In genomic region chr19:40360020-40360686, GRCh38 we compare ENCODE assay signal across 20 cellular contexts. TPM values are rescaled to one million over a fixed set of nuclear protein-coding genes. Genes with fewer than 3 reads are reported as not detected.
A peak's percentile ranks its signal among the peaks of the same experiment; 100 is the strongest.
DNase-seq lines count a peak whose midpoint lies in the region; ATAC-seq and TF ChIP-seq lines count a peak whose summit lies in the region.
"Had no signal": no experiment of that assay in that cellular context is flagged by ENCODE, and none has a peak within 500 bp of the region (broad histone marks: within the 10 kb centered on the region; RNA-seq: fewer than 3 reads in every experiment).

No MANE protein-coding gene starts in this region.

- POLR2A ChIA-PET in HEK293 (lab: Yijun Ruan, JAX), result interaction anchor here (0.6 to 1.9 kb wide), 3 partner anchors 12 to 867 kb away, joined by 3 to 6 read pairs (median 4); partner anchors contain the start of genes C19orf47 and PLD3
- POLR2A ChIA-PET in HEK293T (lab: Yijun Ruan, JAX), result interaction anchor here (0.6 kb wide), 1 partner anchor 12 kb away, joined by 3 read pairs; the partner anchor contains the start of genes C19orf47 and PLD3

- TF ChIP-seq CTCF in HEK293 (tag by site-specific recombination; IDR thresholded peaks at IDR 0.05), result no peak

- H3K36me3 ChIP-seq in HEK293 (ENCODE audit: control insufficient read depth in 2 of 2, insufficient read depth in 1 of 2, low read length in 2 of 2), result peaks cover 0 to 27% of the 10 kb centered on the region in 2 experiments; a peak in 2 of 3 replicates

- peak overlapping the region; percentile 68 for H3K4me3 Mint-ChIP-seq in dendritic cell treated with granulocyte-macrophage colony-stimulating factor and Interleukin-4, amounts not matched to agents 40 ng/mL and 50 ng/mL, for 4 days
- H3K4me3 Mint-ChIP-seq: B cell; CD4-positive, alpha-beta memory T cell had no signal

- CTCF ChIA-PET in HEK293 (lab: Yijun Ruan, JAX) (interaction anchor here (0.5 to 1.1 kb wide), 2 partner anchors 60 to 306 kb away, joined by 3 to 4 read pairs; no protein-coding TSS in a partner anchor), HEK293T (lab: Yijun Ruan, JAX) (interaction anchor here (0.6 kb wide), 1 partner anchor 50 kb away, joined by 3 read pairs; no protein-coding TSS in a partner anchor)

- H3K4me1 Mint-ChIP-seq in dendritic cell treated with granulocyte-macrophage colony-stimulating factor and Interleukin-4, amounts not matched to agents 40 ng/mL and 50 ng/mL, for 4 days (ENCODE audit: low read depth), result peaks cover 86% of the 10 kb centered on the region

- peaks cover 20% of the 10 kb centered on the region for H3K4me1 ChIP-seq in HEK293 (ENCODE audit: control insufficient read depth, insufficient read depth, low read length)

- no peaks in the 10 kb centered on the region for H3K27me3 Mint-ChIP-seq in dendritic cell treated with granulocyte-macrophage colony-stimulating factor and Interleukin-4, amounts not matched to agents 40 ng/mL and 50 ng/mL, for 4 days
- H3K27me3 Mint-ChIP-seq: B cell; CD4-positive, alpha-beta memory T cell had no signal

- H3K27ac Mint-ChIP-seq in dendritic cell treated with granulocyte-macrophage colony-stimulating factor and Interleukin-4, amounts not matched to agents 40 ng/mL and 50 ng/mL, for 4 days, result peak overlapping the region; percentile 93
- peak overlapping the region in 1 of 2 donors; percentile 69 for H3K27ac Mint-ChIP-seq in activated naive CD4-positive, alpha-beta T cell treated with anti-CD3 and anti-CD28 coated beads, Interleukin-2, amount 50 U/mL, for 72 hours
- H3K27ac Mint-ChIP-seq: B cell had no signal

- H3K4me3 ChIP-seq in HEK293 (ENCODE audit: low read depth, low read length), result no peak overlapping the region

- intact Hi-C loops in dendritic cell treated with granulocyte-macrophage colony-stimulating factor and Interleukin-4, amounts not matched to agents 40 ng/mL and 50 ng/mL, for 4 days (cut with micrococcal nuclease), result loop anchor here (10.0 kb wide), 1 partner anchor 85 kb away; the partner anchor contains the start of gene SERTAD3

- peaks cover 28% of the 10 kb centered on the region for H3K36me3 Mint-ChIP-seq in dendritic cell treated with granulocyte-macrophage colony-stimulating factor and Interleukin-4, amounts not matched to agents 40 ng/mL and 50 ng/mL, for 4 days (ENCODE audit: low read depth)
- no peaks in the 10 kb centered on the region for H3K36me3 Mint-ChIP-seq in activated naive CD4-positive, alpha-beta T cell treated with anti-CD3 and anti-CD28 coated beads, Interleukin-2, amount 50 U/mL, for 72 hours

- H3K9me3 ChIP-seq in HEK293 (ENCODE audit: control insufficient read depth, insufficient read depth, low read depth, low read length), result no peaks in the 10 kb centered on the region

- DNase-seq in NCI-H82 (lab: John Stamatoyannopoulos, UW), result peak; percentile 70
- DNase-seq in NCI-H82 treated with DMSO at 0.1 percent for 48 hours (lab: John Stamatoyannopoulos, UW; ENCODE audit: unreplicated experiment), result no peak
- DNase-seq in activated effector memory CD4-positive, alpha-beta T cell treated with Interleukin-2 at 50 U/mL for 16 hours, result no peak
- no peak for DNase-seq in HEK293T (ENCODE audit: extremely low spot score)
- DNase-seq in activated naive CD4-positive, alpha-beta T cell treated with anti-CD3 and anti-CD28 coated beads, Interleukin-2, amount 50 U/mL, for 72 hours (ENCODE audit: low spot score in 2 of 2), result no peak
- DNase-seq: 8988T; CD4-positive, alpha-beta memory T cell; DMS79; HCEC 1CT; NCI-H1092 treated with DMSO at 0.1 percent for 48 hours; NCI-H510A; NCI-H748 treated with DMSO at 0.1 percent for 48 hours; SIG-M5 had no signal

- H3K9me3 Mint-ChIP-seq in dendritic cell treated with granulocyte-macrophage colony-stimulating factor and Interleukin-4, amounts not matched to agents 40 ng/mL and 50 ng/mL, for 4 days, result no peaks in the 10 kb centered on the region
- no peaks in the 10 kb centered on the region for H3K9me3 Mint-ChIP-seq in activated naive CD4-positive, alpha-beta T cell treated with anti-CD3 and anti-CD28 coated beads, Interleukin-2, amount 50 U/mL, for 72 hours
- H3K9me3 Mint-ChIP-seq: CD4-positive, alpha-beta memory T cell had no signal

- no peak overlapping the region; the same call in none of the 2 replicates for H3K27ac ChIP-seq in HEK293 (ENCODE audit: extremely low read depth, low read depth, low read length)

- no peak for ATAC-seq in GM21381 (IDR thresholded peaks at IDR 0.05; ENCODE audit: unreplicated experiment)
- ATAC-seq in activated naive CD4-positive, alpha-beta T cell treated with anti-CD3 and anti-CD28 coated beads, Interleukin-2, amount 50 U/mL, for 72 hours, result no peak

TF ChIP-seq in HEK293, 187 proteins besides CTCF, POLR2A, EP300 and RAD21 (continues in another document):
- TF ChIP-seq, protein P1, sequence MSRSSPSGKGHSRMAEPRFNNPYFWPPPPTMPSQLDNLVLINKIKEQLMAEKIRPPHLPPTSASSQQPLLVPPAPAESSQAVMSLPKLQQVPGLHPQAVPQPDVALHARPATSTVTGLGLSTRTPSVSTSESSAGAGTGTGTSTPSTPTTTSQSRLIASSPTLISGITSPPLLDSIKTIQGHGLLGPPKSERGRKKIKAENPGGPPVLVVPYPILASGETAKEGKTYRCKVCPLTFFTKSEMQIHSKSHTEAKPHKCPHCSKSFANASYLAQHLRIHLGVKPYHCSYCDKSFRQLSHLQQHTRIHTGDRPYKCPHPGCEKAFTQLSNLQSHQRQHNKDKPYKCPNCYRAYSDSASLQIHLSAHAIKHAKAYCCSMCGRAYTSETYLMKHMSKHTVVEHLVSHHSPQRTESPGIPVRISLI (tag by site-specific recombination; IDR thresholded peaks at IDR 0.05), result peak; percentile 77
- 0 out of 2 replicates have a peak, but pooled peaks have one; percentile 36 for TF ChIP-seq GLIS2 (tag by site-specific recombination; IDR thresholded peaks at IDR 0.05)
- TF ChIP-seq ZNF623 (tag by site-specific recombination; IDR thresholded peaks at IDR 0.05), result no peak
- TF ChIP-seq MZF1 (tag by site-specific recombination; IDR thresholded peaks at IDR 0.05; ENCODE audit: borderline replicate concordance), result no peak
- no peak for TF ChIP-seq ZNF549 (tag by site-specific recombination; IDR thresholded peaks at IDR 0.05)
- TF ChIP-seq ZBTB17 (tag by site-specific recombination; IDR thresholded peaks at IDR 0.05), result peak; percentile 66; the same call in 1 of the 2 replicates
- no peak for TF ChIP-seq ZNF157 (tag by site-specific recombination; IDR thresholded peaks at IDR 0.05)
- TF ChIP-seq ZNF366 (tag by site-specific recombination; conservative IDR thresholded peaks at IDR 0.05), result 0 out of 2 replicates have a peak, but pooled peaks have one; percentile 11
- TF ChIP-seq BCL11B (tag by site-specific recombination; IDR thresholded peaks at IDR 0.05; ENCODE audit: low read depth), result no peak
- TF ChIP-seq OVOL3 (tag by site-specific recombination; IDR thresholded peaks at IDR 0.05), result no peak

TF ChIP-seq in HEK293T, 16 proteins besides CTCF, POLR2A, EP300 and RAD21:
- TF ChIP-seq, protein P2, sequence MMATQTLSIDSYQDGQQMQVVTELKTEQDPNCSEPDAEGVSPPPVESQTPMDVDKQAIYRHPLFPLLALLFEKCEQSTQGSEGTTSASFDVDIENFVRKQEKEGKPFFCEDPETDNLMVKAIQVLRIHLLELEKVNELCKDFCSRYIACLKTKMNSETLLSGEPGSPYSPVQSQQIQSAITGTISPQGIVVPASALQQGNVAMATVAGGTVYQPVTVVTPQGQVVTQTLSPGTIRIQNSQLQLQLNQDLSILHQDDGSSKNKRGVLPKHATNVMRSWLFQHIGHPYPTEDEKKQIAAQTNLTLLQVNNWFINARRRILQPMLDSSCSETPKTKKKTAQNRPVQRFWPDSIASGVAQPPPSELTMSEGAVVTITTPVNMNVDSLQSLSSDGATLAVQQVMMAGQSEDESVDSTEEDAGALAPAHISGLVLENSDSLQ (IDR thresholded peaks at IDR 0.05), result no peak
- TF ChIP-seq SUZ12 (IDR thresholded peaks at IDR 0.05) (no peak), ARNT (IDR thresholded peaks at IDR 0.05) (no peak), LEF1 (IDR thresholded peaks at IDR 0.05; ENCODE audit: borderline replicate concordance) (no peak), FOXA1 (IDR thresholded peaks at IDR 0.05) (no peak), NFRKB (IDR thresholded peaks at IDR 0.05) (no peak), HDGF (IDR thresholded peaks at IDR 0.05; ENCODE audit: borderline replicate concordance) (no peak), SP1 (IDR thresholded peaks at IDR 0.05) (no peak), TARDBP (IDR thresholded peaks at IDR 0.05) (no peak), FOXK2 (IDR thresholded peaks at IDR 0.05) (no peak), FOXM1 (IDR thresholded peaks at IDR 0.05; ENCODE audit: borderline replicate concordance) (no peak), ELF4 (IDR thresholded peaks at IDR 0.05) (no peak), ZNF384 (IDR thresholded peaks at IDR 0.05) (no peak), BHLHE40 (IDR thresholded peaks at IDR 0.05; ENCODE audit: borderline replicate concordance) (no peak), L3MBTL2 (conservative IDR thresholded peaks at IDR 0.05) (no peak), CTBP1 (IDR thresholded peaks at IDR 0.05; ENCODE audit: borderline replicate concordance) (no peak)

RNA-seq across cellular contexts. Expression of gene PLD3, which starts 11.7 kb away (rescaled TPM):
- total RNA-seq in activated naive CD4-positive, alpha-beta T cell treated with anti-CD3 and anti-CD28 coated beads, Interleukin-2, amount 50 U/mL, for 72 hours, result 10 to 100 TPM; 79.9 to 85.4 TPM

RNA-seq across cellular contexts. Expression of gene C19orf47, which starts 12.0 kb away (rescaled TPM):
- 10 to 100 TPM; 18.9 to 24.1 TPM for total RNA-seq in activated naive CD4-positive, alpha-beta T cell treated with anti-CD3 and anti-CD28 coated beads, Interleukin-2, amount 50 U/mL, for 72 hours

RNA-seq across cellular contexts. Expression of gene HIPK4, which starts 29.8 kb away (rescaled TPM):
- not detected for total RNA-seq in activated naive CD4-positive, alpha-beta T cell treated with anti-CD3 and anti-CD28 coated beads, Interleukin-2, amount 50 U/mL, for 72 hours
- total RNA-seq: CD4-positive, alpha-beta memory T cell; LHCN-M2; RPMI7951; T-helper 1 cell treated with Interleukin-12 subunit alpha and Interleukin-12 subunit beta and Interleukin-4 antibody, amounts not matched to agents 30 ng/mL and 1 ng/mL, for 36 hours had no signal

RNA-seq across cellular contexts. Expression of gene PRX, which starts 53.0 kb away (rescaled TPM):
- 1 to 10 TPM in 1 of 2 donors, under 1 TPM in 1; 0.77 to 1.6 TPM for total RNA-seq in activated naive CD4-positive, alpha-beta T cell treated with anti-CD3 and anti-CD28 coated beads, Interleukin-2, amount 50 U/mL, for 72 hours
